21 cellular contexts compared by ENCODE assay signal in the genomic region with DNA sequence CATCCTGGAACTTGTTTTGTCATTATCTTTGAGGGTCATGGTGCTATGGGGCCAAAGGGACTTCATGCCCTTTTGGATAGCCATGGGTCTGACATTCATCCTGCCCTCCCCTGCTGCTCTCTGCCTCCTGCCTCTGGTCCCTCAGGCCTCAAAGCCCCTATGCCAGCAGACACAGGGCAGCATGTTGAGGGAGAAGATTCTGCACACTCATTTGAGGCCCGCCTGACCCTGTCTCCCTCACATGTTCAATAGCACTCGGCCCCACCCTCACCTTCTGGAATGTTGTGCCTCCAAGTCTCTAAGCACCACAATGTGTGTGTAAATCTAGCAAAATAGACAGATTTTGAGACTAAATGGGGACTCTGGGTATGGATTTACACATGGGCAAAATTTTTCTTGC.
"Had no signal": no experiment of that assay in that cellular context is flagged by ENCODE, and none has a peak within 500 bp of the region (broad histone marks: within the 10 kb centered on the region; RNA-seq: fewer than 3 reads in every experiment).

No MANE protein-coding gene starts in this region.

- H3K36me3 Mint-ChIP-seq: activated naive CD8-positive, alpha-beta T cell; stimulated activated memory B cell treated with anti-CD40 and anti-IgM and Interleukin-4, amounts not matched to agents 10 μg/mL and 1 μg/mL and 100 μg/mL, for 72 hours; WTC11 had no signal

- H3K4me2 ChIP-seq: hepatocyte had no signal

- H3K27me3 Mint-ChIP-seq: activated CD4-positive, alpha-beta T cell treated with anti-CD3 and anti-CD28 coated beads for 36 hours; activated naive CD8-positive, alpha-beta T cell had no signal

- H3K27me3 ChIP-seq: hepatocyte, right lobe of liver, upper lobe of right lung had no signal

- H3K27ac Mint-ChIP-seq: activated CD4-positive, alpha-beta T cell treated with anti-CD3 and anti-CD28 coated beads for 36 hours; activated naive CD8-positive, alpha-beta T cell; activated T-helper 1 cell treated with anti-CD3 and anti-CD28 coated beads, Interleukin-12 subunit alpha, Interleukin-12 subunit beta, Interleukin-2, Interleukin-4 antibody, amounts not matched to agents 30 ng/mL and 10 ng/mL and 1 ng/mL, durations not matched to agents 14 hours and 24 hours and 36 hours; stimulated activated memory B cell treated with anti-CD40 and anti-IgM and Interleukin-4, amounts not matched to agents 10 μg/mL and 1 μg/mL and 100 μg/mL, for 72 hours; T-helper 2 cell treated with Interferon-gamma antibody and Interleukin-4, amounts not matched to agents 5 μg/mL and 100 μg/mL, for 36 hours; WTC11 had no signal

- H3K4me1 Mint-ChIP-seq: activated CD4-positive, alpha-beta T cell treated with anti-CD3 and anti-CD28 coated beads for 36 hours; stimulated activated memory B cell treated with anti-CD40 and anti-IgM and Interleukin-4, amounts not matched to agents 10 μg/mL and 1 μg/mL and 100 μg/mL, for 72 hours had no signal

- FAIRE-seq: endothelial cell of umbilical vein, islet of Langerhans had no signal

- H3K4me3 Mint-ChIP-seq: activated CD4-positive, alpha-beta T cell treated with anti-CD3 and anti-CD28 coated beads for 36 hours; activated naive CD8-positive, alpha-beta T cell; activated T-helper 1 cell treated with anti-CD3 and anti-CD28 coated beads, Interleukin-12 subunit alpha, Interleukin-12 subunit beta, Interleukin-2, Interleukin-4 antibody, amounts not matched to agents 30 ng/mL and 10 ng/mL and 1 ng/mL, durations not matched to agents 14 hours and 24 hours and 36 hours; stimulated activated memory B cell treated with anti-CD40 and anti-IgM and Interleukin-4, amounts not matched to agents 10 μg/mL and 1 μg/mL and 100 μg/mL, for 72 hours; T-helper 2 cell treated with Interferon-gamma antibody and Interleukin-4, amounts not matched to agents 5 μg/mL and 100 μg/mL, for 36 hours; WTC11 had no signal

- H3K4me1 ChIP-seq: right lobe of liver, upper lobe of right lung had no signal

- ATAC-seq: activated CD4-positive, alpha-beta T cell treated with anti-CD3 and anti-CD28 coated beads for 36 hours; left colon; right lobe of liver; stimulated activated memory B cell treated with anti-CD40 and anti-IgM and Interleukin-4, amounts not matched to agents 10 μg/mL and 1 μg/mL and 100 μg/mL, for 72 hours; upper lobe of right lung; WTC11 had no signal

- H3K9me3 ChIP-seq: right lobe of liver, thoracic aorta, upper lobe of right lung had no signal

- DNase-seq: activated CD4-positive, alpha-beta T cell treated with anti-CD3 and anti-CD28 coated beads for 36 hours; activated CD4-positive, alpha-beta T cell treated with anti-CD3 and anti-CD28 coated beads, Interleukin-2, amount 50 U/mL, for 48 hours; activated T-cell treated with anti-CD3 and anti-CD28 coated beads for 4 hours; amniotic stem cell; dermis blood vessel endothelial cell; effector memory CD4-positive, alpha-beta T cell; left colon; midbrain; right lobe of liver; stimulated activated CD4-positive, alpha-beta T cell treated with anti-CD3 and anti-CD28 coated beads, Interleukin-4, amount 100 ng/mL, for 4 hours; upper lobe of right lung had no signal

- H2AFZ ChIP-seq: hepatocyte had no signal

- H3K36me3 ChIP-seq: right lobe of liver, thoracic aorta, upper lobe of right lung had no signal

- H3K27ac ChIP-seq: hepatocyte, right lobe of liver, thoracic aorta, upper lobe of right lung had no signal

- H3K4me3 ChIP-seq: hepatocyte, lung, right lobe of liver, thoracic aorta, upper lobe of right lung had no signal

- H3K9me3 Mint-ChIP-seq: activated T-helper 1 cell treated with anti-CD3 and anti-CD28 coated beads, Interleukin-12 subunit alpha, Interleukin-12 subunit beta, Interleukin-2, Interleukin-4 antibody, amounts not matched to agents 30 ng/mL and 10 ng/mL and 1 ng/mL, durations not matched to agents 14 hours and 24 hours and 36 hours; stimulated activated memory B cell treated with anti-CD40 and anti-IgM and Interleukin-4, amounts not matched to agents 10 μg/mL and 1 μg/mL and 100 μg/mL, for 72 hours; T-helper 2 cell treated with Interferon-gamma antibody and Interleukin-4, amounts not matched to agents 5 μg/mL and 100 μg/mL, for 36 hours had no signal
